1 cellular context compared by ENCODE assay signal in the genomic region with DNA sequence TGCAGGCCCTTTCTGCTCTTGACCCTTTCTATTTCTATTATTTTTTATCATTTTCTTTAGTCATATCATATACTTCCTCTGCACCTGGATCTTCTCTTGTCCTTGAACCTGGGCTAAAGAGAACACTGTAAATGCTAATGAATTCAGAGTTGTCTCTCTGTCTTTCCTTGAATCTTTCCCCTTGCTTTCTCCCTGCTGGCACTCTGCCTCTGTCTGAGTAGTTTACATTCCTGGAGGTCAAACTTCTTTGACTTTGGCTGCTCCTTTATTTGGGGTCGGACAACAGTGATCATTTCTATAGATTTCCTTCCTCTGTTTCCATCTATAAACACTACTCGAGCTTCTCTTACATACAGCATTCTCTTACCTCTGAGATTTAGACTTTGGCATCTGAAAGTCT.
TF ChIP-seq lines count a peak whose summit lies in the region.

No MANE protein-coding gene starts in this region.

TF ChIP-seq in WTC11, 78 proteins besides CTCF, POLR2A, EP300 and RAD21 (continued from another document):
- TF ChIP-seq, protein P1, sequence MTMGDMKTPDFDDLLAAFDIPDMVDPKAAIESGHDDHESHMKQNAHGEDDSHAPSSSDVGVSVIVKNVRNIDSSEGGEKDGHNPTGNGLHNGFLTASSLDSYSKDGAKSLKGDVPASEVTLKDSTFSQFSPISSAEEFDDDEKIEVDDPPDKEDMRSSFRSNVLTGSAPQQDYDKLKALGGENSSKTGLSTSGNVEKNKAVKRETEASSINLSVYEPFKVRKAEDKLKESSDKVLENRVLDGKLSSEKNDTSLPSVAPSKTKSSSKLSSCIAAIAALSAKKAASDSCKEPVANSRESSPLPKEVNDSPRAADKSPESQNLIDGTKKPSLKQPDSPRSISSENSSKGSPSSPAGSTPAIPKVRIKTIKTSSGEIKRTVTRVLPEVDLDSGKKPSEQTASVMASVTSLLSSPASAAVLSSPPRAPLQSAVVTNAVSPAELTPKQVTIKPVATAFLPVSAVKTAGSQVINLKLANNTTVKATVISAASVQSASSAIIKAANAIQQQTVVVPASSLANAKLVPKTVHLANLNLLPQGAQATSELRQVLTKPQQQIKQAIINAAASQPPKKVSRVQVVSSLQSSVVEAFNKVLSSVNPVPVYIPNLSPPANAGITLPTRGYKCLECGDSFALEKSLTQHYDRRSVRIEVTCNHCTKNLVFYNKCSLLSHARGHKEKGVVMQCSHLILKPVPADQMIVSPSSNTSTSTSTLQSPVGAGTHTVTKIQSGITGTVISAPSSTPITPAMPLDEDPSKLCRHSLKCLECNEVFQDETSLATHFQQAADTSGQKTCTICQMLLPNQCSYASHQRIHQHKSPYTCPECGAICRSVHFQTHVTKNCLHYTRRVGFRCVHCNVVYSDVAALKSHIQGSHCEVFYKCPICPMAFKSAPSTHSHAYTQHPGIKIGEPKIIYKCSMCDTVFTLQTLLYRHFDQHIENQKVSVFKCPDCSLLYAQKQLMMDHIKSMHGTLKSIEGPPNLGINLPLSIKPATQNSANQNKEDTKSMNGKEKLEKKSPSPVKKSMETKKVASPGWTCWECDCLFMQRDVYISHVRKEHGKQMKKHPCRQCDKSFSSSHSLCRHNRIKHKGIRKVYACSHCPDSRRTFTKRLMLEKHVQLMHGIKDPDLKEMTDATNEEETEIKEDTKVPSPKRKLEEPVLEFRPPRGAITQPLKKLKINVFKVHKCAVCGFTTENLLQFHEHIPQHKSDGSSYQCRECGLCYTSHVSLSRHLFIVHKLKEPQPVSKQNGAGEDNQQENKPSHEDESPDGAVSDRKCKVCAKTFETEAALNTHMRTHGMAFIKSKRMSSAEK (CRISPR knock-in tag; IDR thresholded peaks at IDR 0.05; ENCODE audit: borderline replicate concordance), result no peak
- TF ChIP-seq, protein P2, sequence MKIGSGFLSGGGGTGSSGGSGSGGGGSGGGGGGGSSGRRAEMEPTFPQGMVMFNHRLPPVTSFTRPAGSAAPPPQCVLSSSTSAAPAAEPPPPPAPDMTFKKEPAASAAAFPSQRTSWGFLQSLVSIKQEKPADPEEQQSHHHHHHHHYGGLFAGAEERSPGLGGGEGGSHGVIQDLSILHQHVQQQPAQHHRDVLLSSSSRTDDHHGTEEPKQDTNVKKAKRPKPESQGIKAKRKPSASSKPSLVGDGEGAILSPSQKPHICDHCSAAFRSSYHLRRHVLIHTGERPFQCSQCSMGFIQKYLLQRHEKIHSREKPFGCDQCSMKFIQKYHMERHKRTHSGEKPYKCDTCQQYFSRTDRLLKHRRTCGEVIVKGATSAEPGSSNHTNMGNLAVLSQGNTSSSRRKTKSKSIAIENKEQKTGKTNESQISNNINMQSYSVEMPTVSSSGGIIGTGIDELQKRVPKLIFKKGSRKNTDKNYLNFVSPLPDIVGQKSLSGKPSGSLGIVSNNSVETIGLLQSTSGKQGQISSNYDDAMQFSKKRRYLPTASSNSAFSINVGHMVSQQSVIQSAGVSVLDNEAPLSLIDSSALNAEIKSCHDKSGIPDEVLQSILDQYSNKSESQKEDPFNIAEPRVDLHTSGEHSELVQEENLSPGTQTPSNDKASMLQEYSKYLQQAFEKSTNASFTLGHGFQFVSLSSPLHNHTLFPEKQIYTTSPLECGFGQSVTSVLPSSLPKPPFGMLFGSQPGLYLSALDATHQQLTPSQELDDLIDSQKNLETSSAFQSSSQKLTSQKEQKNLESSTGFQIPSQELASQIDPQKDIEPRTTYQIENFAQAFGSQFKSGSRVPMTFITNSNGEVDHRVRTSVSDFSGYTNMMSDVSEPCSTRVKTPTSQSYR (CRISPR knock-in tag; IDR thresholded peaks at IDR 0.05), result no peak
- TF ChIP-seq NR1H2 (CRISPR knock-in tag; IDR thresholded peaks at IDR 0.05), result no peak
- TF ChIP-seq MXD4 (CRISPR knock-in tag; IDR thresholded peaks at IDR 0.05; ENCODE audit: borderline replicate concordance), result no peak
- TF ChIP-seq, protein P3, sequence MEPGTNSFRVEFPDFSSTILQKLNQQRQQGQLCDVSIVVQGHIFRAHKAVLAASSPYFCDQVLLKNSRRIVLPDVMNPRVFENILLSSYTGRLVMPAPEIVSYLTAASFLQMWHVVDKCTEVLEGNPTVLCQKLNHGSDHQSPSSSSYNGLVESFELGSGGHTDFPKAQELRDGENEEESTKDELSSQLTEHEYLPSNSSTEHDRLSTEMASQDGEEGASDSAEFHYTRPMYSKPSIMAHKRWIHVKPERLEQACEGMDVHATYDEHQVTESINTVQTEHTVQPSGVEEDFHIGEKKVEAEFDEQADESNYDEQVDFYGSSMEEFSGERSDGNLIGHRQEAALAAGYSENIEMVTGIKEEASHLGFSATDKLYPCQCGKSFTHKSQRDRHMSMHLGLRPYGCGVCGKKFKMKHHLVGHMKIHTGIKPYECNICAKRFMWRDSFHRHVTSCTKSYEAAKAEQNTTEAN (CRISPR knock-in tag; IDR thresholded peaks at IDR 0.05), result no peak
- TF ChIP-seq TEAD1 (CRISPR knock-in tag; IDR thresholded peaks at IDR 0.05), result no peak; the same call in 1 of the 2 replicates
- no peak for TF ChIP-seq ZNF671 (CRISPR knock-in tag; IDR thresholded peaks at IDR 0.05)
- TF ChIP-seq, protein P4, sequence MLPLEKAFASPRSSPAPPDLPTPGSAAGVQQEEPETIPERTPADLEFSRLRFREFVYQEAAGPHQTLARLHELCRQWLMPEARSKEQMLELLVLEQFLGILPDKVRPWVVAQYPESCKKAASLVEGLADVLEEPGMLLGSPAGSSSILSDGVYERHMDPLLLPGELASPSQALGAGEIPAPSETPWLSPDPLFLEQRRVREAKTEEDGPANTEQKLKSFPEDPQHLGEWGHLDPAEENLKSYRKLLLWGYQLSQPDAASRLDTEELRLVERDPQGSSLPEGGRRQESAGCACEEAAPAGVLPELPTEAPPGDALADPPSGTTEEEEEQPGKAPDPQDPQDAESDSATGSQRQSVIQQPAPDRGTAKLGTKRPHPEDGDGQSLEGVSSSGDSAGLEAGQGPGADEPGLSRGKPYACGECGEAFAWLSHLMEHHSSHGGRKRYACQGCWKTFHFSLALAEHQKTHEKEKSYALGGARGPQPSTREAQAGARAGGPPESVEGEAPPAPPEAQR (CRISPR knock-in tag; IDR thresholded peaks at IDR 0.05), result no peak
- no peak for TF ChIP-seq ZNF423 (CRISPR knock-in tag; IDR thresholded peaks at IDR 0.05)
- TF ChIP-seq, protein P5, sequence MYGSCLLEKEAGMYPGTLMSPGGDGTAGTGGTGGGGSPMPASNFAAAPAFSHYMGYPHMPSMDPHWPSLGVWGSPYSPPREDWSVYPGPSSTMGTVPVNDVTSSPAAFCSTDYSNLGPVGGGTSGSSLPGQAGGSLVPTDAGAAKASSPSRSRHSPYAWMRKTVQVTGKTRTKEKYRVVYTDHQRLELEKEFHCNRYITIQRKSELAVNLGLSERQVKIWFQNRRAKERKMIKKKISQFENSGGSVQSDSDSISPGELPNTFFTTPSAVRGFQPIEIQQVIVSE (CRISPR knock-in tag; IDR thresholded peaks at IDR 0.05; ENCODE audit: borderline replicate concordance), result no peak
- TF ChIP-seq, protein P6, sequence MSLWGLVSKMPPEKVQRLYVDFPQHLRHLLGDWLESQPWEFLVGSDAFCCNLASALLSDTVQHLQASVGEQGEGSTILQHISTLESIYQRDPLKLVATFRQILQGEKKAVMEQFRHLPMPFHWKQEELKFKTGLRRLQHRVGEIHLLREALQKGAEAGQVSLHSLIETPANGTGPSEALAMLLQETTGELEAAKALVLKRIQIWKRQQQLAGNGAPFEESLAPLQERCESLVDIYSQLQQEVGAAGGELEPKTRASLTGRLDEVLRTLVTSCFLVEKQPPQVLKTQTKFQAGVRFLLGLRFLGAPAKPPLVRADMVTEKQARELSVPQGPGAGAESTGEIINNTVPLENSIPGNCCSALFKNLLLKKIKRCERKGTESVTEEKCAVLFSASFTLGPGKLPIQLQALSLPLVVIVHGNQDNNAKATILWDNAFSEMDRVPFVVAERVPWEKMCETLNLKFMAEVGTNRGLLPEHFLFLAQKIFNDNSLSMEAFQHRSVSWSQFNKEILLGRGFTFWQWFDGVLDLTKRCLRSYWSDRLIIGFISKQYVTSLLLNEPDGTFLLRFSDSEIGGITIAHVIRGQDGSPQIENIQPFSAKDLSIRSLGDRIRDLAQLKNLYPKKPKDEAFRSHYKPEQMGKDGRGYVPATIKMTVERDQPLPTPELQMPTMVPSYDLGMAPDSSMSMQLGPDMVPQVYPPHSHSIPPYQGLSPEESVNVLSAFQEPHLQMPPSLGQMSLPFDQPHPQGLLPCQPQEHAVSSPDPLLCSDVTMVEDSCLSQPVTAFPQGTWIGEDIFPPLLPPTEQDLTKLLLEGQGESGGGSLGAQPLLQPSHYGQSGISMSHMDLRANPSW (CRISPR knock-in tag; conservative IDR thresholded peaks at IDR 0.05; ENCODE audit: low read depth), result no peak
- no peak for TF ChIP-seq NR3C1 (CRISPR knock-in tag; conservative IDR thresholded peaks at IDR 0.05; ENCODE audit: low read depth)
- TF ChIP-seq CBFB (CRISPR knock-in tag; IDR thresholded peaks at IDR 0.05; ENCODE audit: low read depth), result no peak
